ENCODE assay signal across 2 cellular contexts in the genomic region with DNA sequence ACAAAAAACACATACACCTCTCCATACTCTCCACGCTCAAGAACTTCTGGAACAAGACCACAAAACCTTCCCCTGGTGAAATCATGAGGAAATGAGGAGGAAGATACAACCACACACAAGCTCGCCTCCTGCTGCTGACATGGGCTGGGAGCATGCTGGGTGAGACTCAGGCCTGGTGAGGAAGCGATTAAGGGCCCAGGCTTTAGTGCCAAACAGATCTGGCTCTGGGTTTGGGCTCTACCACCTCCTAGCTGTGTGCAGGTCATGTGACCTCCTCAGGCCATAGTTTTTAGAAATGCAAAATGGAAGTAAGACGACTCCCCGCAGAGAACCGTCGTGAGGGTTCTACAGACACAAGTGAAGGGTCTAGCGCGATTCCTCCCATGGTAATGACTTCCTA.
TF ChIP-seq lines count a peak whose summit lies in the region.

No MANE protein-coding gene starts in this region.

TF ChIP-seq in A549, 52 proteins besides CTCF, POLR2A, EP300 and RAD21 (continued from another document):
- TF ChIP-seq CBX8 (IDR thresholded peaks at IDR 0.05) (no peak), ZC3H11A (IDR thresholded peaks at IDR 0.05) (no peak), CHD4 (IDR thresholded peaks at IDR 0.05; ENCODE audit: borderline replicate concordance) (no peak), ZNF302 (CRISPR knock-in tag; IDR thresholded peaks at IDR 0.05) (no peak), SMC3 (IDR thresholded peaks at IDR 0.05) (no peak), TP53 (CRISPR knock-in tag; IDR thresholded peaks at IDR 0.05) (no peak), PHF8 (IDR thresholded peaks at IDR 0.05; ENCODE audit: borderline replicate concordance, low read depth) (no peak)
- TF ChIP-seq, protein P1, sequence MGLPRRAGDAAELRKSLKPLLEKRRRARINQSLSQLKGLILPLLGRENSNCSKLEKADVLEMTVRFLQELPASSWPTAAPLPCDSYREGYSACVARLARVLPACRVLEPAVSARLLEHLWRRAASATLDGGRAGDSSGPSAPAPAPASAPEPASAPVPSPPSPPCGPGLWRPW (IDR thresholded peaks at IDR 0.05), result no peak
- TF ChIP-seq, protein P2, sequence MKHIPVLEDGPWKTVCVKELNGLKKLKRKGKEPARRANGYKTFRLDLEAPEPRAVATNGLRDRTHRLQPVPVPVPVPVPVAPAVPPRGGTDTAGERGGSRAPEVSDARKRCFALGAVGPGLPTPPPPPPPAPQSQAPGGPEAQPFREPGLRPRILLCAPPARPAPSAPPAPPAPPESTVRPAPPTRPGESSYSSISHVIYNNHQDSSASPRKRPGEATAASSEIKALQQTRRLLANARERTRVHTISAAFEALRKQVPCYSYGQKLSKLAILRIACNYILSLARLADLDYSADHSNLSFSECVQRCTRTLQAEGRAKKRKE (CRISPR knock-in tag; IDR thresholded peaks at IDR 0.05; ENCODE audit: low read depth), result no peak

TF ChIP-seq in HCT116, 20 proteins besides CTCF, POLR2A, EP300 and RAD21 (continued from another document):
- no peak for TF ChIP-seq ZBTB33 (IDR thresholded peaks at IDR 0.05; ENCODE audit: extremely low read depth, insufficient replicate concordance, low read length)
- TF ChIP-seq, protein P3, sequence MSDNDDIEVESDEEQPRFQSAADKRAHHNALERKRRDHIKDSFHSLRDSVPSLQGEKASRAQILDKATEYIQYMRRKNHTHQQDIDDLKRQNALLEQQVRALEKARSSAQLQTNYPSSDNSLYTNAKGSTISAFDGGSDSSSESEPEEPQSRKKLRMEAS (IDR thresholded peaks at IDR 0.05), result no peak
- TF ChIP-seq SIN3A (IDR thresholded peaks at IDR 0.05; ENCODE audit: low read depth), result no peak
- no peak for TF ChIP-seq CBX3 (IDR thresholded peaks at IDR 0.05; ENCODE audit: low read depth)
- no peak for TF ChIP-seq ZFX (IDR thresholded peaks at IDR 0.05)
- no peak for TF ChIP-seq FOSL1 (IDR thresholded peaks at IDR 0.05; ENCODE audit: low read depth)
- no peak for TF ChIP-seq CEBPB (IDR thresholded peaks at IDR 0.05; ENCODE audit: low read depth)
- no peak for TF ChIP-seq POLR2AphosphoS5 (IDR thresholded peaks at IDR 0.05; ENCODE audit: low read depth, low read length)
- TF ChIP-seq SP1 (IDR thresholded peaks at IDR 0.05; ENCODE audit: low read depth), result no peak
- no peak for TF ChIP-seq YY1 (IDR thresholded peaks at IDR 0.05; ENCODE audit: extremely low read depth, insufficient replicate concordance, low read depth, low read length)
- TF ChIP-seq ZNF274 (IDR thresholded peaks at IDR 0.05; ENCODE audit: low read depth, low read length), result no peak
- TF ChIP-seq TCF7L2 (IDR thresholded peaks at IDR 0.05; ENCODE audit: borderline replicate concordance, extremely low read depth, insufficient read depth, insufficient read length), result no peak
- TF ChIP-seq EGR1 (IDR thresholded peaks at IDR 0.05; ENCODE audit: low read depth), result no peak
- no peak for TF ChIP-seq REST (IDR thresholded peaks at IDR 0.05; ENCODE audit: low read depth)
